In the genomic region with DNA sequence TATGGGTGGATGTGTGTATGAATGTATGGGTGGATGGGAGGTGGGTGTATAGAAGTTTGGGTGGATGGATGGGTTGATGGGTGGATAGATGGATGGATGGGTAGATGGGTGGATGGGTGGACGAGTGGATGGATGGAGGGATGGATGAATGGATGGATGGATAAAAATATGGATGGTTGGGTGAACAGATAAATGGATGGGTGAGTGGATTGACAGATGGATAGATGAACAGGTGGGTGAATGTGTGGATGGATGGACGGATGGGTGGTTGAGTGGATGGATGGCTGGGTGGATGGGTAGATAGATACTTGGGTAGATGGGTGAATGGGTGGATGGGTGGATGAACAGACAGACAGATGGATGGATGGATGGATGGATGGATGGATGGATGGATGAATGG, we compare ENCODE assay signal across 1 cellular context.
TF ChIP-seq lines count a peak whose summit lies in the region.

No MANE protein-coding gene starts in this region.

TF ChIP-seq in H1, 55 proteins besides CTCF, POLR2A, EP300 and RAD21 (continued from another document):
- TF ChIP-seq, protein P1, sequence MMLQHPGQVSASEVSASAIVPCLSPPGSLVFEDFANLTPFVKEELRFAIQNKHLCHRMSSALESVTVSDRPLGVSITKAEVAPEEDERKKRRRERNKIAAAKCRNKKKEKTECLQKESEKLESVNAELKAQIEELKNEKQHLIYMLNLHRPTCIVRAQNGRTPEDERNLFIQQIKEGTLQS (IDR thresholded peaks at IDR 0.05; ENCODE audit: insufficient read depth, low read depth, low read length) = no peak
- no peak for TF ChIP-seq KDM5A (IDR thresholded peaks at IDR 0.05; ENCODE audit: low read length)
- TF ChIP-seq ASH2L (IDR thresholded peaks at IDR 0.05; ENCODE audit: low read length) = no peak
- no peak for TF ChIP-seq KDM1A (IDR thresholded peaks at IDR 0.05; ENCODE audit: borderline replicate concordance, low read length)
- no peak for TF ChIP-seq GABPA (IDR thresholded peaks at IDR 0.05; ENCODE audit: borderline replicate concordance, insufficient read depth, low read length)
- no peak for TF ChIP-seq BACH1 (IDR thresholded peaks at IDR 0.05; ENCODE audit: low read length)
- no peak for TF ChIP-seq CHD2 (IDR thresholded peaks at IDR 0.05; ENCODE audit: low read length)
- no peak for TF ChIP-seq MAFK (IDR thresholded peaks at IDR 0.05; ENCODE audit: low read depth, low read length)
- TF ChIP-seq NRF1 (IDR thresholded peaks at IDR 0.05; ENCODE audit: low read depth, low read length) = no peak
